Comparison of ENCODE assay signal across 25 cellular contexts in genomic region chr2:20139828-20140227, GRCh38.
DNase-seq lines count a peak whose midpoint lies in the region; ATAC-seq and TF ChIP-seq lines count a peak whose summit lies in the region.
"Had no signal": no experiment of that assay in that cellular context is flagged by ENCODE, and none has a peak within 500 bp of the region (broad histone marks: within the 10 kb centered on the region; RNA-seq: fewer than 3 reads in every experiment).

No MANE protein-coding gene starts in this region.

- H4K20me1 ChIP-seq in GM23338 (replicated peaks; ENCODE audit: insufficient read depth) (no peaks in the 10 kb centered on the region), smooth muscle cell (ENCODE audit: low read depth) (no peaks in the 10 kb centered on the region)

- no peak overlapping the region for H3K27ac Mint-ChIP-seq in GM23338
- peak overlapping the region; percentile 85 for H3K27ac Mint-ChIP-seq in mesothelial cell of epicardium
- H3K27ac Mint-ChIP-seq: CD4-positive, alpha-beta memory T cell had no signal

- H3K4me1 ChIP-seq in GM23338 (ENCODE audit: insufficient read depth) = peaks cover 15% of the 10 kb centered on the region; the same call in 1 of the 2 replicates
- H3K4me1 ChIP-seq in RWPE2 (ENCODE audit: insufficient read depth, poor library complexity, severe bottlenecking) = peaks cover 18% of the 10 kb centered on the region
- peaks cover 10% of the 10 kb centered on the region for H3K4me1 ChIP-seq in smooth muscle cell (ENCODE audit: low read depth)
- no peaks in the 10 kb centered on the region for H3K4me1 ChIP-seq in left lung

- DNase-seq in GM23338 (ENCODE audit: low spot score) (no peak), RWPE2 (ENCODE audit: low spot score) (peak; percentile 51), mesothelial cell of epicardium (ENCODE audit: low spot score in 2 of 2, unreplicated experiment in 2 of 2) (no peak), smooth muscle cell (lab: John Stamatoyannopoulos, UW; ENCODE audit: unreplicated experiment) (no peak), dedifferentiated amniotic fluid mesenchymal stem cell (ENCODE audit: extremely low spot score) (no peak), left lung (no peak), NCI-H82 (lab: John Stamatoyannopoulos, UW) (no peak)
- DNase-seq: C1 segment of cervical spinal cord; CD4-positive, alpha-beta memory T cell; COR-L47; EL; GF-D8; Karpas-422; NCI-H1092 treated with DMSO at 0.1 percent for 48 hours; NCI-H1436; NCI-H1930; NCI-H446; NCI-H524 treated with DMSO at 0.1 percent for 48 hours; NCI-H774; NK-92 treated with Interleukin-12 subunit alpha and Interleukin-12 subunit beta, amount 100 ng/mL, for 24 hours; SIG-M5 had no signal

- ATAC-seq in GM23338 (no peak), RWPE2 (ENCODE audit: low read depth) (no peak), left lung (no peak)
- ATAC-seq: HCT116, Panc1 had no signal

- intact Hi-C loops in left lung (cut with DNase I) = loop anchor here in 1 of 2 donors (10.0 kb wide), 1 partner anchor 85 kb away; the partner anchor contains the start of gene SDC1

- H3K9me3 ChIP-seq in RWPE2 (ENCODE audit: severe bottlenecking) (no peaks in the 10 kb centered on the region), smooth muscle cell (replicated peaks; ENCODE audit: low read depth) (no peaks in the 10 kb centered on the region), left lung (no peaks in the 10 kb centered on the region)

- no peaks in the 10 kb centered on the region for H3K9me2 ChIP-seq in GM23338 (ENCODE audit: insufficient read depth)

- H3K4me2 ChIP-seq in GM23338 = no peak overlapping the region
- no peak overlapping the region for H3K4me2 ChIP-seq in smooth muscle cell

- H3K79me2 ChIP-seq in GM23338 (replicated peaks; ENCODE audit: insufficient read depth) (no peaks in the 10 kb centered on the region), smooth muscle cell (ENCODE audit: low read depth) (no peaks in the 10 kb centered on the region)

- H3F3A ChIP-seq in GM23338 (replicated peaks; ENCODE audit: low read depth) (no peaks in the 10 kb centered on the region), smooth muscle cell (ENCODE audit: low read depth) (peaks cover 7% of the 10 kb centered on the region)

- H3K36me3 ChIP-seq in GM23338 (ENCODE audit: insufficient read depth) (no peaks in the 10 kb centered on the region), RWPE2 (ENCODE audit: low read depth) (no peaks in the 10 kb centered on the region), smooth muscle cell (ENCODE audit: low read depth) (no peaks in the 10 kb centered on the region), left lung (no peaks in the 10 kb centered on the region)

- H3K9ac ChIP-seq in smooth muscle cell (ENCODE audit: low read depth) = no peak overlapping the region

- H3K4me3 ChIP-seq in GM23338 (no peak overlapping the region), RWPE2 (ENCODE audit: severe bottlenecking) (no peak overlapping the region), smooth muscle cell (no peak overlapping the region), left lung (no peak overlapping the region)
- H3K4me3 ChIP-seq: SK-N-MC had no signal

- H3K27ac ChIP-seq in GM23338 (ENCODE audit: low read depth) (no peak overlapping the region), RWPE2 (ENCODE audit: poor library complexity, severe bottlenecking) (peak overlapping the region; percentile 26), smooth muscle cell (ENCODE audit: low read depth) (peak overlapping the region; percentile 70), left lung (no peak overlapping the region)
- H3K27ac ChIP-seq: HL-60, SK-N-MC had no signal

- H3K27me3 Mint-ChIP-seq in GM23338 (ENCODE audit: insufficient read depth, low read depth, poor library complexity) (peaks cover 25% of the 10 kb centered on the region), mesothelial cell of epicardium (ENCODE audit: low read depth) (no peaks in the 10 kb centered on the region)

- H3K27me3 ChIP-seq in GM23338 (ENCODE audit: insufficient read depth) (no peaks in the 10 kb centered on the region), RWPE2 (ENCODE audit: insufficient read depth, poor library complexity, severe bottlenecking) (no peaks in the 10 kb centered on the region), smooth muscle cell (ENCODE audit: low read depth) (no peaks in the 10 kb centered on the region), left lung (no peaks in the 10 kb centered on the region)

- H3K36me3 Mint-ChIP-seq in GM23338 (ENCODE audit: low read depth) (no peaks in the 10 kb centered on the region), mesothelial cell of epicardium (no peaks in the 10 kb centered on the region)
- H3K36me3 Mint-ChIP-seq: CD4-positive, alpha-beta memory T cell had no signal

- H2AFZ ChIP-seq in GM23338 (peak overlapping the region; percentile 56), smooth muscle cell (ENCODE audit: low read depth) (no peak overlapping the region)

- 62% methylated on average over 7 of the region's 7 CpGs for whole genome bisulfite sequencing in smooth muscle cell (ENCODE audit: low lambda C conversion rate)

- H3K4me3 Mint-ChIP-seq in GM23338 = no peak overlapping the region
- no peak overlapping the region for H3K4me3 Mint-ChIP-seq in mesothelial cell of epicardium
- H3K4me3 Mint-ChIP-seq: CD4-positive, alpha-beta memory T cell had no signal

- H3K9me3 Mint-ChIP-seq in GM23338 = no peaks in the 10 kb centered on the region
- no peaks in the 10 kb centered on the region for H3K9me3 Mint-ChIP-seq in mesothelial cell of epicardium

- H3K4me1 Mint-ChIP-seq in GM23338 = peaks cover 30% of the 10 kb centered on the region
- peaks cover 45% of the 10 kb centered on the region for H3K4me1 Mint-ChIP-seq in mesothelial cell of epicardium

- TF ChIP-seq CTCF in GM23338 (conservative IDR thresholded peaks at IDR 0.05; ENCODE audit: low read depth in 2 of 2) = no peak
- no peak for TF ChIP-seq CTCF in RWPE2 (IDR thresholded peaks at IDR 0.05; ENCODE audit: poor library complexity, severe bottlenecking)
- TF ChIP-seq CTCF in mesothelial cell of epicardium (IDR thresholded peaks at IDR 0.05; ENCODE audit: unreplicated experiment) = no peak
- TF ChIP-seq CTCF in smooth muscle cell (IDR thresholded peaks at IDR 0.05; ENCODE audit: borderline replicate concordance, insufficient read depth, poor library complexity, severe bottlenecking) = no peak
- no peak for TF ChIP-seq CTCF in left lung (IDR thresholded peaks at IDR 0.05)

TF ChIP-seq in GM23338, 12 proteins besides CTCF, POLR2A, EP300 and RAD21:
- TF ChIP-seq ZNF462 (CRISPR knock-in tag; IDR thresholded peaks at IDR 0.05) (no peak), JUNB (IDR thresholded peaks at IDR 0.05; ENCODE audit: unreplicated experiment) (no peak)

Comparison
In these comparisons a context has a peak if more than half of its experiments do, and no peak if none do; other contexts are left out.
1. H3K27ac ChIP-seq: peak in RWPE2 (single experiment) and smooth muscle cell (single experiment); none in GM23338 (single experiment) and left lung (0 of 2).